In the genomic region with DNA sequence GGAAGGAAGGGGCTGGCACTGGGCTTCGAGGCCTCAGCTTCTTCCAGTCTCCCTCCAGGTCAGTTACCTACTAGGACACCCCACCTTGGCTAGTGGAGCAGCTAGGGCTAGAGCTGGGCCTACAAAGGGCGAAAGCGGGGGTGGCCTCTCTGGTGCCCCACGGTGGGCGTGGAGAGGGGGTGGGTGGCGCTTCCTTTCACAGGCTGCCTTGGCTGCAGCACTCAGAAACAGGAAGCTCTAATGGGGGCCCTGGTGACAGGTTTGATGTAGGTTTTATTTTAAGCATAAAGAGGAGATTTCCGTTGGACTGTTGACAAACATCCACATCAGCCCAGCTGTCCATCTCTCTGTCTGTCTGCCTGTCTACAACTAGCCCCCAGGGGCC, we compare ENCODE assay signal across 8 cellular contexts. TPM values are rescaled to one million over a fixed set of nuclear protein-coding genes. Genes with fewer than 3 reads are reported as not detected.
DNase-seq lines count a peak whose midpoint lies in the region; ATAC-seq and TF ChIP-seq lines count a peak whose summit lies in the region.

No MANE protein-coding gene starts in this region.

- no peaks in the 10 kb centered on the region for H3K9me3 ChIP-seq in CD4-positive, alpha-beta memory T cell (ENCODE audit: control insufficient read depth in 1 of 2, low read length in 2 of 2)
- H3K9me3 ChIP-seq in body of pancreas = no peaks in the 10 kb centered on the region

- no peaks in the 10 kb centered on the region for H3K27me3 ChIP-seq in CD4-positive, alpha-beta memory T cell (ENCODE audit: insufficient read depth, low read length)
- no peaks in the 10 kb centered on the region for H3K27me3 ChIP-seq in body of pancreas

- peak overlapping the region; percentile 70 for H3K27ac ChIP-seq in CD4-positive, alpha-beta memory T cell (ENCODE audit: low read depth, low read length)
- no peak overlapping the region for H3K27ac ChIP-seq in body of pancreas

- CTCF ChIA-PET in CD4-positive, alpha-beta memory T cell (lab: Charles Lee; ENCODE audit: partially characterized antibody) = interaction anchor here (1.0 to 3.2 kb wide), 7 partner anchors 9 to 110 kb away, joined by 3 to 20 read pairs (median 5); a partner anchor contains a TSS
- CTCF ChIA-PET in activated CD4-positive, alpha-beta memory T cell treated with anti-CD3 and anti-CD28 coated beads for 36 hours (lab: Charles Lee) = interaction anchor here (1.0 to 1.4 kb wide), 4 partner anchors 28 to 109 kb away, joined by 3 to 5 read pairs (median 4); no protein-coding TSS in a partner anchor

- TF ChIP-seq POLR2A in body of pancreas (IDR thresholded peaks at IDR 0.05) = no peak

- no peaks in the 10 kb centered on the region for H3K9me3 Mint-ChIP-seq in CD4-positive, alpha-beta memory T cell
- H3K9me3 Mint-ChIP-seq in activated CD4-positive, alpha-beta memory T cell treated with anti-CD3 and anti-CD28 coated beads for 36 hours = no peaks in the 10 kb centered on the region

- WGBS in body of pancreas, 2 donors = 67 to 100% methylated on average over 3 to 7 of the region's 7 CpGs

- H3K36me3 ChIP-seq in CD4-positive, alpha-beta memory T cell (ENCODE audit: insufficient read depth, low read length) = no peaks in the 10 kb centered on the region
- no peaks in the 10 kb centered on the region for H3K36me3 ChIP-seq in body of pancreas (replicated peaks in 1 of 2; ENCODE audit: insufficient read depth in 1 of 2, low read depth in 2 of 2)

- H3K4me3 ChIP-seq in CD4-positive, alpha-beta memory T cell (ENCODE audit: low read length in 2 of 2) = peak overlapping the region; percentile 67 to 74
- peak overlapping the region; percentile 21 for H3K4me3 ChIP-seq in Jurkat, Clone E6-1 (ENCODE audit: low read length)
- H3K4me3 ChIP-seq in body of pancreas = no peak overlapping the region

- H3K27ac Mint-ChIP-seq in CD4-positive, alpha-beta memory T cell = peak overlapping the region; percentile 91 to 98 (median 95)
- peak overlapping the region; percentile 91 for H3K27ac Mint-ChIP-seq in activated CD4-positive, alpha-beta memory T cell treated with anti-CD3 and anti-CD28 coated beads for 36 hours

- peaks cover 14% of the 10 kb centered on the region in 2 donors for H3K36me3 Mint-ChIP-seq in CD4-positive, alpha-beta memory T cell
- peaks cover 10% of the 10 kb centered on the region for H3K36me3 Mint-ChIP-seq in activated CD4-positive, alpha-beta memory T cell treated with anti-CD3 and anti-CD28 coated beads for 36 hours

- POLR2A ChIA-PET in CD4-positive, alpha-beta memory T cell (lab: Charles Lee; ENCODE audit: partially characterized antibody) = interaction anchor here (0.7 to 6.5 kb wide), 10 partner anchors 9 to 109 kb away, joined by 3 to 130 read pairs (median 4); a partner anchor contains a TSS
- POLR2A ChIA-PET in activated CD4-positive, alpha-beta memory T cell treated with anti-CD3 and anti-CD28 coated beads for 36 hours (lab: Charles Lee) = interaction anchor here (1.0 to 1.8 kb wide), 2 partner anchors 9 to 13 kb away, joined by 4 to 7 read pairs; a partner anchor contains a TSS

- ATAC-seq in body of pancreas = no peak

- peaks cover 34 to 71% (median 52%) of the 10 kb centered on the region in 4 donors for H3K4me1 Mint-ChIP-seq in CD4-positive, alpha-beta memory T cell
- H3K4me1 Mint-ChIP-seq in activated CD4-positive, alpha-beta memory T cell treated with anti-CD3 and anti-CD28 coated beads for 36 hours (ENCODE audit: low read depth) = peaks cover 61% of the 10 kb centered on the region

- intact Hi-C loops in CD4-positive, alpha-beta memory T cell (cut with micrococcal nuclease) = loop anchor here (10.0 kb wide), 2 partner anchors 548 to 618 kb away; a partner anchor contains a TSS
- intact Hi-C loops in activated CD4-positive, alpha-beta memory T cell treated with anti-CD3 and anti-CD28 coated beads for 36 hours (cut with micrococcal nuclease) = loop anchor here (2.0 kb wide), 1 partner anchor 14 kb away; a partner anchor contains a TSS
- intact Hi-C loops in body of pancreas (cut with DNase I) = no loop called here

- no peak for TF ChIP-seq CTCF in body of pancreas (IDR thresholded peaks at IDR 0.05)

- no peaks in the 10 kb centered on the region for H3K27me3 Mint-ChIP-seq in CD4-positive, alpha-beta memory T cell
- no peaks in the 10 kb centered on the region for H3K27me3 Mint-ChIP-seq in activated CD4-positive, alpha-beta memory T cell treated with anti-CD3 and anti-CD28 coated beads for 36 hours

- DNase-seq in CD4-positive, alpha-beta memory T cell = peak; percentile 47 to 68 (median 50)
- DNase-seq in Jurkat, Clone E6-1 (ENCODE audit: low read depth, low spot score) = peak; percentile 55
- DNase-seq in activated CD4-positive, alpha-beta memory T cell treated with anti-CD3 and anti-CD28 coated beads for 36 hours = peak; percentile 69
- DNase-seq in medulla oblongata (ENCODE audit: extremely low spot score) (peak; percentile 19), SW 1271 (lab: John Stamatoyannopoulos, UW) (no peak), body of pancreas (no peak), DMS153 treated with DMSO at 0.1 percent for 48 hours (lab: John Stamatoyannopoulos, UW; ENCODE audit: unreplicated experiment) (no peak), NCI-H774 (lab: John Stamatoyannopoulos, UW) (no peak)

- peaks cover 73% of the 10 kb centered on the region for H3K4me1 ChIP-seq in CD4-positive, alpha-beta memory T cell (ENCODE audit: insufficient read depth, low read length)
- peaks cover 15% of the 10 kb centered on the region for H3K4me1 ChIP-seq in body of pancreas

- H3K4me3 Mint-ChIP-seq in CD4-positive, alpha-beta memory T cell = peak overlapping the region; percentile 86 to 96 (median 89)
- peak overlapping the region; percentile 77 for H3K4me3 Mint-ChIP-seq in activated CD4-positive, alpha-beta memory T cell treated with anti-CD3 and anti-CD28 coated beads for 36 hours

RNA-seq across cellular contexts. Expression of a gene that starts 13.4 kb away (rescaled TPM):
- 10 to 100 TPM; 19.8 to 21.7 TPM for total RNA-seq in CD4-positive, alpha-beta memory T cell
- polyA plus RNA-seq in CD4-positive, alpha-beta memory T cell = 10 to 100 TPM in 1 of 2 donors, 1 to 10 TPM in 1; 8.1 to 15.4 TPM
- polyA plus RNA-seq in Jurkat, Clone E6-1 (2012; ENCODE audit: insufficient read depth, insufficient read length) = 9.1 TPM
- 10 to 100 TPM; 18.0 to 20.1 TPM for total RNA-seq in activated CD4-positive, alpha-beta memory T cell treated with anti-CD3 and anti-CD28 coated beads for 36 hours
- total RNA-seq in body of pancreas = 1 to 10 TPM; 7.0 to 8.2 TPM

Comparison
In these comparisons a context has a peak if more than half of its experiments do, and no peak if none do; other contexts are left out.
1. DNase-seq: peak in CD4-positive, alpha-beta memory T cell (5 of 5), Jurkat, Clone E6-1 (single experiment), activated CD4-positive, alpha-beta memory T cell treated with anti-CD3 and anti-CD28 coated beads for 36 hours (single experiment) and medulla oblongata (single experiment); none in SW 1271 (0 of 2), body of pancreas (0 of 4), DMS153 treated with DMSO at 0.1 percent for 48 hours (single experiment) and NCI-H774 (single experiment).
2. H3K4me3 ChIP-seq: peak in CD4-positive, alpha-beta memory T cell (2 of 2) and Jurkat, Clone E6-1 (single experiment); none in body of pancreas (0 of 2).